In genomic region chr10:103787251-103787816, GRCh38 we compare ENCODE assay signal across 23 cellular contexts.
DNase-seq lines count a peak whose midpoint lies in the region; ATAC-seq and TF ChIP-seq lines count a peak whose summit lies in the region.
"Had no signal": no experiment of that assay in that cellular context is flagged by ENCODE, and none has a peak within 500 bp of the region (broad histone marks: within the 10 kb centered on the region; RNA-seq: fewer than 3 reads in every experiment).

No MANE protein-coding gene starts in this region.

- ATAC-seq in gastroesophageal sphincter (peak; percentile 8), right cardiac atrium (no peak)

- no peaks in the 10 kb centered on the region for H3K9me3 ChIP-seq in SK-N-MC (ENCODE audit: low read depth, low read length)
- H3K9me3 ChIP-seq in gastroesophageal sphincter = no peaks in the 10 kb centered on the region
- H3K9me3 ChIP-seq in right cardiac atrium (ENCODE audit: control insufficient read depth, low read length) = no peaks in the 10 kb centered on the region
- H3K9me3 ChIP-seq: SJSA1 had no signal

- intact Hi-C loops in right cardiac atrium (cut with DNase I) = no loop called here

- H3K27me3 ChIP-seq in gastroesophageal sphincter (no peaks in the 10 kb centered on the region), right cardiac atrium (ENCODE audit: control insufficient read depth, insufficient read depth) (no peaks in the 10 kb centered on the region)
- H3K27me3 ChIP-seq: SJSA1 had no signal

- H3K36me3 Mint-ChIP-seq in type B pancreatic cell = peaks cover 8% of the 10 kb centered on the region
- H3K36me3 Mint-ChIP-seq: CD8-positive, alpha-beta memory T cell had no signal

- no peak overlapping the region for H3K9ac ChIP-seq in SK-N-MC (ENCODE audit: insufficient read length)

- H3K27ac ChIP-seq in SK-N-MC = peak overlapping the region; percentile 54; the same call in 1 of the 2 replicates
- H3K27ac ChIP-seq in gastroesophageal sphincter = no peak overlapping the region
- no peak overlapping the region for H3K27ac ChIP-seq in right cardiac atrium (ENCODE audit: low read length)
- H3K27ac ChIP-seq in coronary artery = no peak overlapping the region
- H3K27ac ChIP-seq: 22Rv1, C4-2B, SJSA1 had no signal

- H3K4me3 Mint-ChIP-seq in type B pancreatic cell = no peak overlapping the region

- TF ChIP-seq CTCF in gastroesophageal sphincter (IDR thresholded peaks at IDR 0.05) = no peak
- TF ChIP-seq CTCF in type B pancreatic cell (conservative IDR thresholded peaks at IDR 0.05) = no peak
- TF ChIP-seq CTCF in coronary artery (IDR thresholded peaks at IDR 0.05) = no peak

- WGBS in gastroesophageal sphincter (ENCODE audit: low coverage in 1 of 2), 2 donors = 100% methylated on average over 1 of the region's 4 CpGs
- 58% methylated on average over 4 of the region's 4 CpGs for WGBS in right cardiac atrium

- H3K4me3 ChIP-seq in SK-N-MC (no peak overlapping the region), gastroesophageal sphincter (no peak overlapping the region), right cardiac atrium (ENCODE audit: low read length) (no peak overlapping the region), coronary artery (no peak overlapping the region)
- H3K4me3 ChIP-seq: SJSA1 had no signal

- no peak for TF ChIP-seq POLR2A in gastroesophageal sphincter (IDR thresholded peaks at IDR 0.05)

- H3K4me1 ChIP-seq in gastroesophageal sphincter (peaks cover 3 to 53% (median 20%) of the 10 kb centered on the region in 3 donors), right cardiac atrium (ENCODE audit: control insufficient read depth, insufficient read depth, low read length) (no peaks in the 10 kb centered on the region)
- H3K4me1 ChIP-seq: SJSA1 had no signal

- H3K9me3 Mint-ChIP-seq in type B pancreatic cell = no peaks in the 10 kb centered on the region
- H3K9me3 Mint-ChIP-seq: CD8-positive, alpha-beta memory T cell had no signal

- peaks cover 26% of the 10 kb centered on the region for H3K4me1 Mint-ChIP-seq in type B pancreatic cell (ENCODE audit: unreplicated experiment)

- H3K36me3 ChIP-seq in SK-N-MC (ENCODE audit: insufficient read depth, low read length) = peaks cover 2% of the 10 kb centered on the region; the same call in 1 of the 2 replicates
- H3K36me3 ChIP-seq in gastroesophageal sphincter = no peaks in the 10 kb centered on the region
- H3K36me3 ChIP-seq: SJSA1 had no signal

- peak overlapping the region; percentile 36 for H3K27ac Mint-ChIP-seq in type B pancreatic cell
- H3K27ac Mint-ChIP-seq: CD8-positive, alpha-beta memory T cell had no signal

- DNase-seq in DMS 273 (lab: John Stamatoyannopoulos, UW; ENCODE audit: unreplicated experiment) (peak; percentile 18), DMS 273 treated with DMSO at 0.1 percent for 48 hours (lab: John Stamatoyannopoulos, UW) (no peak), SK-N-MC (ENCODE audit: low read depth, low spot score) (no peak), type B pancreatic cell (ENCODE audit: extremely low spot score, unreplicated experiment) (no peak), SW480 (ENCODE audit: low spot score) (no peak), right cardiac atrium (no peak), coronary artery (ENCODE audit: low spot score) (no peak)
- DNase-seq: Calu3; CD8-positive, alpha-beta memory T cell; DMS53; GDM1; KG1; NCI-H1105; NCI-H146; NCI-H2029 treated with DMSO at 0.1 percent for 48 hours; NCI-H226; NCI-H524; NCI-H82; OCI-M1 had no signal

- TF ChIP-seq EP300 in gastroesophageal sphincter (IDR thresholded peaks at IDR 0.05) = no peak

- H3K27me3 Mint-ChIP-seq in type B pancreatic cell = no peaks in the 10 kb centered on the region
